In genomic region chr2:15426606-15427005, GRCh38 we compare ENCODE assay signal across 32 cellular contexts.
"Had no signal": no experiment of that assay in that cellular context is flagged by ENCODE, and none has a peak within 500 bp of the region (broad histone marks: within the 10 kb centered on the region; RNA-seq: fewer than 3 reads in every experiment).

No MANE protein-coding gene starts in this region.

- DNase-seq: activated B cell treated with CpG ODN at 0.5 μM for 24 hours; activated CD4-positive, alpha-beta memory T cell treated with anti-CD3 and anti-CD28 coated beads for 36 hours; activated CD4-positive, alpha-beta T cell treated with anti-CD3 and anti-CD28 coated beads for 4 hours; activated CD4-positive, alpha-beta T cell treated with anti-CD3 and anti-CD28 coated beads, Interleukin-2, amount 10 ng/mL, durations not matched to agents 24 days and 14 days; activated CD4-positive, alpha-beta T cell treated with anti-CD3 and anti-CD28 coated beads, Interleukin-2, amount 50 U/mL, for 1 hour; activated CD4-positive, alpha-beta T cell treated with anti-CD3 and anti-CD28 coated beads, Interleukin-2, amount 50 U/mL, for 4 hours; activated CD4-positive, CD25-positive, alpha-beta regulatory T cell treated with anti-CD3 and anti-CD28 coated beads, Interleukin-2, amount 50 U/mL, for 72 hours; activated CD8-positive, alpha-beta memory T cell treated with anti-CD3 and anti-CD28 coated beads, Interleukin-2, amount 50 U/mL, for 4 hours; activated CD8-positive, alpha-beta T cell treated with anti-CD3 and anti-CD28 coated beads for 36 hours; activated effector memory CD4-positive, alpha-beta T cell treated with anti-CD3 and anti-CD28 coated beads, Interleukin-2, amount 50 U/mL, for 16 hours; activated gamma-delta T cell treated with Interleukin-2 at 50 U/mL for 16 hours; activated naive CD4-positive, alpha-beta T cell; activated naive CD4-positive, alpha-beta T cell treated with anti-CD3 and anti-CD28 coated beads for 36 hours; activated naive CD4-positive, alpha-beta T cell treated with anti-CD3 and anti-CD28 coated beads, Interleukin-2, amount 50 U/mL, for 16 hours; activated naive CD8-positive, alpha-beta T cell treated with anti-CD3 and anti-CD28 coated beads for 36 hours; activated T-cell treated with anti-CD3 and anti-CD28 coated beads for 4 hours; activated T-cell treated with anti-CD3 and anti-CD28 coated beads, Interleukin-2, amount 50 U/mL, for 1 hour; activated T-cell treated with anti-CD3 and anti-CD28 coated beads, Interleukin-2, amount 50 U/mL, for 48 hours; adrenal gland; amniotic stem cell; aorta; body of pancreas; brain microvascular endothelial cell; central memory CD4-positive, alpha-beta T cell; T-helper 1 cell; T-helper 2 cell; T-helper 9 cell had no signal

- ATAC-seq: activated CD8-positive, alpha-beta T cell treated with anti-CD3 and anti-CD28 coated beads for 36 hours; activated naive CD4-positive, alpha-beta T cell treated with anti-CD3 and anti-CD28 coated beads, Interleukin-2, amount 50 U/mL, for 72 hours; activated T-helper 17 cell treated with anti-CD3 and anti-CD28 coated beads, Interleukin-2, amount 50 U/mL, for 72 hours; body of pancreas had no signal

- H3K9me3 Mint-ChIP-seq: activated B cell treated with CpG ODN at 0.5 μM for 24 hours; activated CD4-positive, alpha-beta memory T cell treated with anti-CD3 and anti-CD28 coated beads for 36 hours; activated CD4-positive, alpha-beta T cell treated with anti-CD3 and anti-CD28 coated beads, Interleukin-2, amount 10 ng/mL, durations not matched to agents 24 days and 14 days; activated CD8-positive, alpha-beta T cell treated with anti-CD3 and anti-CD28 coated beads for 36 hours; activated naive CD4-positive, alpha-beta T cell treated with anti-CD3 and anti-CD28 coated beads for 36 hours; activated naive CD4-positive, alpha-beta T cell treated with anti-CD3 and anti-CD28 coated beads, Interleukin-2, amount 50 U/mL, for 72 hours; activated naive CD8-positive, alpha-beta T cell treated with anti-CD3 and anti-CD28 coated beads for 36 hours; activated T-helper 1 cell treated with anti-CD3 and anti-CD28 coated beads, Interleukin-12 subunit alpha, Interleukin-12 subunit beta, Interleukin-2, Interleukin-4 antibody, amounts not matched to agents 30 ng/mL and 10 ng/mL and 1 ng/mL, durations not matched to agents 14 hours and 24 hours and 36 hours; activated T-helper 17 cell treated with anti-CD3 and anti-CD28 coated beads, Interleukin-2, amount 50 U/mL, for 72 hours; T-helper 1 cell treated with Interleukin-12 subunit alpha and Interleukin-12 subunit beta and Interleukin-4 antibody, amounts not matched to agents 30 μg/mL and 1 μg/mL, for 36 hours; T-helper 2 cell treated with Interferon-gamma antibody and Interleukin-4, amounts not matched to agents 5 μg/mL and 100 μg/mL, for 36 hours had no signal

- H3K27me3 Mint-ChIP-seq: activated B cell treated with CpG ODN at 0.5 μM for 24 hours; activated CD4-positive, alpha-beta memory T cell treated with anti-CD3 and anti-CD28 coated beads for 36 hours; activated CD4-positive, alpha-beta T cell treated with anti-CD3 and anti-CD28 coated beads, Interleukin-2, amount 10 ng/mL, durations not matched to agents 24 days and 14 days; activated CD8-positive, alpha-beta T cell treated with anti-CD3 and anti-CD28 coated beads for 36 hours; activated naive CD8-positive, alpha-beta T cell treated with anti-CD3 and anti-CD28 coated beads for 36 hours; activated T-helper 17 cell treated with anti-CD3 and anti-CD28 coated beads, Interleukin-2, amount 50 U/mL, for 72 hours had no signal

- H3K4me3 Mint-ChIP-seq: activated B cell treated with CpG ODN at 0.5 μM for 24 hours; activated CD4-positive, alpha-beta memory T cell treated with anti-CD3 and anti-CD28 coated beads for 36 hours; activated CD4-positive, alpha-beta T cell treated with anti-CD3 and anti-CD28 coated beads, Interleukin-2, amount 10 ng/mL, durations not matched to agents 24 days and 14 days; activated CD8-positive, alpha-beta T cell treated with anti-CD3 and anti-CD28 coated beads for 36 hours; activated naive CD4-positive, alpha-beta T cell treated with anti-CD3 and anti-CD28 coated beads for 36 hours; activated naive CD8-positive, alpha-beta T cell treated with anti-CD3 and anti-CD28 coated beads for 36 hours; activated T-helper 1 cell treated with anti-CD3 and anti-CD28 coated beads, Interleukin-12 subunit alpha, Interleukin-12 subunit beta, Interleukin-2, Interleukin-4 antibody, amounts not matched to agents 30 ng/mL and 10 ng/mL and 1 ng/mL, durations not matched to agents 14 hours and 24 hours and 36 hours; activated T-helper 17 cell treated with anti-CD3 and anti-CD28 coated beads, Interleukin-2, amount 50 U/mL, for 72 hours; T-helper 1 cell treated with Interleukin-12 subunit alpha and Interleukin-12 subunit beta and Interleukin-4 antibody, amounts not matched to agents 30 μg/mL and 1 μg/mL, for 36 hours; T-helper 2 cell treated with Interferon-gamma antibody and Interleukin-4, amounts not matched to agents 5 μg/mL and 100 μg/mL, for 36 hours had no signal

- H3K4me1 Mint-ChIP-seq: activated B cell treated with CpG ODN at 0.5 μM for 24 hours; activated CD4-positive, alpha-beta T cell treated with anti-CD3 and anti-CD28 coated beads, Interleukin-2, amount 10 ng/mL, durations not matched to agents 24 days and 14 days; activated naive CD8-positive, alpha-beta T cell treated with anti-CD3 and anti-CD28 coated beads for 36 hours; activated T-helper 17 cell treated with anti-CD3 and anti-CD28 coated beads, Interleukin-2, amount 50 U/mL, for 72 hours had no signal

- H3K27ac Mint-ChIP-seq: activated B cell treated with CpG ODN at 0.5 μM for 24 hours; activated CD4-positive, alpha-beta memory T cell treated with anti-CD3 and anti-CD28 coated beads for 36 hours; activated CD4-positive, alpha-beta T cell treated with anti-CD3 and anti-CD28 coated beads, Interleukin-2, amount 10 ng/mL, durations not matched to agents 24 days and 14 days; activated CD8-positive, alpha-beta T cell treated with anti-CD3 and anti-CD28 coated beads for 36 hours; activated naive CD4-positive, alpha-beta T cell treated with anti-CD3 and anti-CD28 coated beads for 36 hours; activated naive CD8-positive, alpha-beta T cell treated with anti-CD3 and anti-CD28 coated beads for 36 hours; activated T-helper 1 cell treated with anti-CD3 and anti-CD28 coated beads, Interleukin-12 subunit alpha, Interleukin-12 subunit beta, Interleukin-2, Interleukin-4 antibody, amounts not matched to agents 30 ng/mL and 10 ng/mL and 1 ng/mL, durations not matched to agents 14 hours and 24 hours and 36 hours; activated T-helper 17 cell treated with anti-CD3 and anti-CD28 coated beads, Interleukin-2, amount 50 U/mL, for 72 hours; T-helper 1 cell treated with Interleukin-12 subunit alpha and Interleukin-12 subunit beta and Interleukin-4 antibody, amounts not matched to agents 30 μg/mL and 1 μg/mL, for 36 hours; T-helper 2 cell treated with Interferon-gamma antibody and Interleukin-4, amounts not matched to agents 5 μg/mL and 100 μg/mL, for 36 hours had no signal
